In genomic region chr1:149811890-149812829, GRCh38 we compare ENCODE assay signal across 8 cellular contexts. TPM values are rescaled to one million over a fixed set of nuclear protein-coding genes. Genes with fewer than 3 reads are reported as not detected.
DNase-seq lines count a peak whose midpoint lies in the region; ATAC-seq and TF ChIP-seq lines count a peak whose summit lies in the region.
"Not testable (repeated sequence)": the region's sequence is repeated elsewhere in the genome, so short reads cannot be mapped to it uniquely, and the experiment has no call there.

No MANE protein-coding gene starts in this region.

- peak overlapping the region; percentile 77 to 91 for H3K27ac ChIP-seq in coronary artery

- H3K4me3 ChIP-seq in BE2C (ENCODE audit: low read depth, low read length) (peak overlapping the region; percentile 66), coronary artery (peak overlapping the region; percentile 73)

- not testable (repeated sequence) for H3K27me3 ChIP-seq in BE2C

- peak; percentile 89 for ATAC-seq in GM19324 (IDR thresholded peaks at IDR 0.05; ENCODE audit: low FRiP score, unreplicated experiment)
- ATAC-seq in HG03457 (IDR thresholded peaks at IDR 0.05; ENCODE audit: unreplicated experiment): peak; percentile 78
- peak; percentile 89 for ATAC-seq in left lobe of liver

- not testable (repeated sequence) for H3K4me1 ChIP-seq in BE2C

- not testable (repeated sequence) for H3K9me3 ChIP-seq in BE2C

- DNase-seq in BE2C (peak; percentile 76), NCI-H524 treated with DMSO at 0.1 percent for 48 hours (lab: John Stamatoyannopoulos, UW) (peak; percentile 78), coronary artery (ENCODE audit: low spot score) (peak; percentile 86), left lobe of liver (ENCODE audit: low spot score) (peak; percentile 85)
- DNase-seq in activated CD4-positive, alpha-beta T cell treated with anti-CD3 and anti-CD28 coated beads for 4 hours: peak; percentile 76 to 80
- peak; percentile 41 to 66 for DNase-seq in stimulated activated CD4-positive, alpha-beta T cell treated with anti-CD3 and anti-CD28 coated beads, Interleukin-1b, Interleukin-23, amount 100 ng/mL, for 4 hours (ENCODE audit: low read depth in 2 of 2)

- not testable (repeated sequence) for H3K36me3 ChIP-seq in BE2C

- not testable (repeated sequence) for TF ChIP-seq CTCF in BE2C (IDR thresholded peaks at IDR 0.05; ENCODE audit: low read depth, low read length); coronary artery (IDR thresholded peaks at IDR 0.05)

RNA-seq across cellular contexts. Expression of gene FCGR1A, which starts 29.7 kb away (rescaled TPM):
- not detected for polyA plus RNA-seq in BE2C (2012; ENCODE audit: insufficient read depth, insufficient read length, low read depth)
- total RNA-seq in left lobe of liver: 1.1 TPM

Comparison
In these comparisons a context has a peak if more than half of its experiments do, and no peak if none do; other contexts are left out.
1. Peak in every context shown above with its lines: DNase-seq, ATAC-seq, H3K4me3 ChIP-seq and H3K27ac ChIP-seq.